Comparison of ENCODE assay signal across 8 cellular contexts in genomic region chr5:112186401-112186990, GRCh38.
DNase-seq lines count a peak whose midpoint lies in the region; ATAC-seq, FAIRE-seq and TF ChIP-seq lines count a peak whose summit lies in the region.

No MANE protein-coding gene starts in this region.

- DNase-seq in activated CD4-positive, alpha-beta T cell treated with anti-CD3 and anti-CD28 coated beads, Interleukin-2, amount 10 ng/mL, durations not matched to agents 7 days and 5 days = peak; percentile 41
- no peak for DNase-seq in activated CD4-positive, alpha-beta T cell treated with anti-CD3 and anti-CD28 coated beads, Interleukin-2, amount 50 U/mL, for 48 hours
- DNase-seq in activated B cell treated with CpG ODN at 0.5 μM for 24 hours (no peak), hippocampal formation (lab: John Stamatoyannopoulos, UW) (peak; percentile 3 to 49), GM12892 (ENCODE audit: insufficient read length) (no peak)

- H3K9me3 Mint-ChIP-seq in activated CD4-positive, alpha-beta T cell treated with anti-CD3 and anti-CD28 coated beads, Interleukin-2, amount 10 ng/mL, durations not matched to agents 7 days and 5 days = no peaks in the 10 kb centered on the region
- H3K9me3 Mint-ChIP-seq in activated B cell treated with CpG ODN at 0.5 μM for 24 hours = no peaks in the 10 kb centered on the region

- no peak for TF ChIP-seq POLR2A in GM12892 (IDR thresholded peaks at IDR 0.05; ENCODE audit: low read depth, low read length)

- peak; percentile 76 for TF ChIP-seq CTCF in LNCAP (IDR thresholded peaks at IDR 0.05)
- TF ChIP-seq CTCF in activated B cell treated with CpG ODN at 0.5 μM for 24 hours (IDR thresholded peaks at IDR 0.05) = no peak

- FAIRE-seq in GM12892 (lab: Jason Lieb, UNC) = no peak

- CTCF ChIA-PET in activated CD4-positive, alpha-beta T cell treated with anti-CD3 and anti-CD28 coated beads, Interleukin-2, amount 10 ng/mL, durations not matched to agents 7 days and 5 days (lab: Charles Lee) = no interaction called here
- CTCF ChIA-PET in activated B cell treated with CpG ODN at 0.5 μM for 24 hours (lab: Charles Lee) = interaction anchor here (0.9 to 1.2 kb wide), 4 partner anchors 10 to 342 kb away, joined by 3 to 4 read pairs (median 4); no protein-coding TSS in a partner anchor

- peaks cover 57% of the 10 kb centered on the region for H3K27me3 Mint-ChIP-seq in activated CD4-positive, alpha-beta T cell treated with anti-CD3 and anti-CD28 coated beads, Interleukin-2, amount 10 ng/mL, durations not matched to agents 7 days and 5 days
- peaks cover 14% of the 10 kb centered on the region for H3K27me3 Mint-ChIP-seq in activated B cell treated with CpG ODN at 0.5 μM for 24 hours

- H3K27ac Mint-ChIP-seq in activated CD4-positive, alpha-beta T cell treated with anti-CD3 and anti-CD28 coated beads, Interleukin-2, amount 10 ng/mL, durations not matched to agents 7 days and 5 days = no peak overlapping the region
- H3K27ac Mint-ChIP-seq in activated B cell treated with CpG ODN at 0.5 μM for 24 hours = no peak overlapping the region

- no peaks in the 10 kb centered on the region for H3K4me1 Mint-ChIP-seq in activated CD4-positive, alpha-beta T cell treated with anti-CD3 and anti-CD28 coated beads, Interleukin-2, amount 10 ng/mL, durations not matched to agents 7 days and 5 days
- no peaks in the 10 kb centered on the region for H3K4me1 Mint-ChIP-seq in activated B cell treated with CpG ODN at 0.5 μM for 24 hours

- ATAC-seq in activated B cell treated with CpG ODN at 0.5 μM for 24 hours (ENCODE audit: low read depth) = peak; percentile 37
- no peak for ATAC-seq in HG02840 (IDR thresholded peaks at IDR 0.05; ENCODE audit: low FRiP score, unreplicated experiment)
- ATAC-seq in GM19324 (IDR thresholded peaks at IDR 0.05; ENCODE audit: low FRiP score, unreplicated experiment) = no peak

- POLR2A ChIA-PET in activated CD4-positive, alpha-beta T cell treated with anti-CD3 and anti-CD28 coated beads, Interleukin-2, amount 10 ng/mL, durations not matched to agents 7 days and 5 days (lab: Charles Lee) = no interaction called here
- POLR2A ChIA-PET in activated B cell treated with CpG ODN at 0.5 μM for 24 hours (lab: Charles Lee) = no interaction called here

- H3K4me3 Mint-ChIP-seq in activated CD4-positive, alpha-beta T cell treated with anti-CD3 and anti-CD28 coated beads, Interleukin-2, amount 10 ng/mL, durations not matched to agents 7 days and 5 days = no peak overlapping the region
- no peak overlapping the region for H3K4me3 Mint-ChIP-seq in activated B cell treated with CpG ODN at 0.5 μM for 24 hours

- intact Hi-C loops in activated B cell treated with CpG ODN at 0.5 μM for 24 hours (cut with micrococcal nuclease) = no loop called here

- H3K36me3 Mint-ChIP-seq in activated CD4-positive, alpha-beta T cell treated with anti-CD3 and anti-CD28 coated beads, Interleukin-2, amount 10 ng/mL, durations not matched to agents 7 days and 5 days (ENCODE audit: low read depth) = no peaks in the 10 kb centered on the region
- H3K36me3 Mint-ChIP-seq in activated B cell treated with CpG ODN at 0.5 μM for 24 hours (ENCODE audit: low read depth) = no peaks in the 10 kb centered on the region

Comparison
In these comparisons a context has a peak if more than half of its experiments do, and no peak if none do; other contexts are left out.
1. DNase-seq: peak in activated CD4-positive, alpha-beta T cell treated with anti-CD3 and anti-CD28 coated beads, Interleukin-2, amount 10 ng/mL, durations not matched to agents 7 days and 5 days (single experiment) and hippocampal formation (2 of 2); none in activated CD4-positive, alpha-beta T cell treated with anti-CD3 and anti-CD28 coated beads, Interleukin-2, amount 50 U/mL, for 48 hours (0 of 2), activated B cell treated with CpG ODN at 0.5 μM for 24 hours (single experiment) and GM12892 (single experiment).